16 cellular contexts compared by ENCODE assay signal in the genomic region with DNA sequence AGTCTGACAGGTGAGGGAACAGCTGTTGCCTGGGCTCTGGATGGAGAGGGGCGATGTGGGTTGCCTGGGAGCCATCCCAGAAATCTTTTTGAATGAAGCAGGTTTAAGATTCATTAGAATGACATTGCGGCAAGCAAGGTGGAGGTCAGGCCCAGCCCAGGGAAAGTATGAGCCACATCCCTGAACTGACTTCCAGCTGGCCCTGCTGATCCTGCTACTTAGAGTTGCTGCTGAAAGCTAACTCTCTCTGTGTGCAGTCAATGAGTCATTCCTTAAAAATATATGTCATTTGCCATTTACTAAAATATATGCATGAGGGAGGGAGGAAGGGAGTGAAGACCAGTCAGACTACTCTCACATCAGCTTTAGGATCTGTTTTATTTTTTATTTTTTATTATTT. TPM values are rescaled to one million over a fixed set of nuclear protein-coding genes. Genes with fewer than 3 reads are reported as not detected.
DNase-seq lines count a peak whose midpoint lies in the region; ATAC-seq and TF ChIP-seq lines count a peak whose summit lies in the region.
"Had no signal": no experiment of that assay in that cellular context is flagged by ENCODE, and none has a peak within 500 bp of the region (broad histone marks: within the 10 kb centered on the region; RNA-seq: fewer than 3 reads in every experiment).

No MANE protein-coding gene starts in this region.

- no peaks in the 10 kb centered on the region for H3K27me3 ChIP-seq in KMS-11 (ENCODE audit: insufficient read depth, low read depth)

- no peak overlapping the region for H3K9ac ChIP-seq in KMS-11

- H3K4me1 Mint-ChIP-seq in stimulated activated effector memory CD8-positive, alpha-beta T cell treated with anti-CD3 and anti-CD28 coated beads, Interleukin-12 subunit alpha, Interleukin-12 subunit beta, amount 100 ng/mL, for 72 hours: no peaks in the 10 kb centered on the region

- H2AFZ ChIP-seq in KMS-11 (ENCODE audit: low read depth): no peak overlapping the region

- H3K27ac ChIP-seq in KMS-11: peak overlapping the region; percentile 50; the same call in 1 of the 2 replicates
- H3K27ac ChIP-seq: suprapubic skin had no signal

- H3K4me3 Mint-ChIP-seq in stimulated activated effector memory CD8-positive, alpha-beta T cell treated with anti-CD3 and anti-CD28 coated beads, Interleukin-12 subunit alpha, Interleukin-12 subunit beta, amount 100 ng/mL, for 72 hours: no peak overlapping the region
- H3K4me3 Mint-ChIP-seq: activated T-cell treated with anti-CD3 and anti-CD28 coated beads, Interleukin-2, amount 50 U/mL, for 24 hours; dendritic cell treated with granulocyte-macrophage colony-stimulating factor and Interleukin-4, amounts not matched to agents 40 ng/mL and 50 ng/mL, for 4 days had no signal

- ATAC-seq in GM21528 (IDR thresholded peaks at IDR 0.05; ENCODE audit: low FRiP score, unreplicated experiment): no peak
- no peak for ATAC-seq in stimulated activated effector memory CD8-positive, alpha-beta T cell treated with anti-CD3 and anti-CD28 coated beads, Interleukin-12 subunit alpha, Interleukin-12 subunit beta, amount 100 ng/mL, for 72 hours

- no peaks in the 10 kb centered on the region for H3K79me2 ChIP-seq in KMS-11 (ENCODE audit: insufficient read depth, low read depth)

- no peaks in the 10 kb centered on the region for H3K9me3 Mint-ChIP-seq in stimulated activated effector memory CD8-positive, alpha-beta T cell treated with anti-CD3 and anti-CD28 coated beads, Interleukin-12 subunit alpha, Interleukin-12 subunit beta, amount 100 ng/mL, for 72 hours
- H3K9me3 Mint-ChIP-seq: activated T-cell treated with anti-CD3 and anti-CD28 coated beads, Interleukin-2, amount 50 U/mL, for 24 hours; dendritic cell treated with granulocyte-macrophage colony-stimulating factor and Interleukin-4, amounts not matched to agents 40 ng/mL and 50 ng/mL, for 4 days had no signal

- H3K4me3 ChIP-seq in KMS-11 (IDR thresholded peaks at IDR 0.05; ENCODE audit: insufficient read depth, low read depth, low read length) (no peak overlapping the region), astrocyte of the spinal cord (ENCODE audit: low read depth, low read length) (no peak overlapping the region)
- H3K4me3 ChIP-seq: suprapubic skin had no signal

- no peaks in the 10 kb centered on the region for H4K20me1 ChIP-seq in KMS-11 (ENCODE audit: insufficient read depth)

- no peak overlapping the region for H3K27ac Mint-ChIP-seq in stimulated activated effector memory CD8-positive, alpha-beta T cell treated with anti-CD3 and anti-CD28 coated beads, Interleukin-12 subunit alpha, Interleukin-12 subunit beta, amount 100 ng/mL, for 72 hours
- H3K27ac Mint-ChIP-seq: activated T-cell treated with anti-CD3 and anti-CD28 coated beads, Interleukin-2, amount 50 U/mL, for 24 hours; dendritic cell treated with granulocyte-macrophage colony-stimulating factor and Interleukin-4, amounts not matched to agents 40 ng/mL and 50 ng/mL, for 4 days had no signal

- peaks cover 65% of the 10 kb centered on the region for H3K4me1 ChIP-seq in KMS-11 (ENCODE audit: low read depth, poor library complexity, severe bottlenecking)
- H3K4me1 ChIP-seq: suprapubic skin had no signal

- H3K36me3 ChIP-seq in KMS-11 (ENCODE audit: insufficient read depth): no peaks in the 10 kb centered on the region
- H3K36me3 ChIP-seq: suprapubic skin had no signal

- no peak for TF ChIP-seq CTCF in KMS-11 (conservative IDR thresholded peaks at IDR 0.05; ENCODE audit: low read depth, low read length)
- no peak for TF ChIP-seq CTCF in astrocyte of the spinal cord (IDR thresholded peaks at IDR 0.05; ENCODE audit: low read depth, low read length)

- H3K4me2 ChIP-seq in KMS-11: peak overlapping the region; percentile 76

- no peaks in the 10 kb centered on the region for H3K36me3 Mint-ChIP-seq in stimulated activated effector memory CD8-positive, alpha-beta T cell treated with anti-CD3 and anti-CD28 coated beads, Interleukin-12 subunit alpha, Interleukin-12 subunit beta, amount 100 ng/mL, for 72 hours

- peak; percentile 20 for DNase-seq in ELR (ENCODE audit: low read depth)
- peak; percentile 28 for DNase-seq in astrocyte of the spinal cord (ENCODE audit: low read depth, low spot score)
- DNase-seq in myocyte (ENCODE audit: low read depth): peak; percentile 70
- DNase-seq in SHP77 treated with DMSO at 0.1 percent for 48 hours (lab: John Stamatoyannopoulos, UW): no peak
- DNase-seq in amygdala (lab: John Stamatoyannopoulos, UW): no peak
- DNase-seq in stimulated activated effector memory CD8-positive, alpha-beta T cell treated with anti-CD3 and anti-CD28 coated beads, Interleukin-12 subunit alpha, Interleukin-12 subunit beta, amount 100 ng/mL, for 72 hours (ENCODE audit: low spot score in 2 of 2): no peak
- DNase-seq: activated CD4-positive, alpha-beta T cell treated with anti-CD3 and anti-CD28 coated beads for 48 hours; activated T-cell treated with anti-CD3 and anti-CD28 coated beads, Interleukin-2, amount 50 U/mL, for 24 hours; DMS153; NCI-H1417 treated with DMSO at 0.1 percent for 48 hours; NCI-H345; stimulated activated CD4-positive, alpha-beta T cell treated with anti-CD3 and anti-CD28 coated beads, Interleukin-15, amount 100 ng/mL, for 24 hours had no signal

- in situ Hi-C loops in astrocyte of the spinal cord (cut with HindIII; ENCODE audit: low sequenced_read_pairs): no loop called here

RNA-seq across cellular contexts. Expression of a gene that starts 54.3 kb away (rescaled TPM):
- total RNA-seq in myocyte: 18.7 and 21.4 TPM in 2 replicates
- 9.6 TPM for polyA plus RNA-seq in myocyte (2012)

Comparison
In these comparisons a context has a peak if more than half of its experiments do, and no peak if none do; other contexts are left out.
1. DNase-seq: peak in ELR (single experiment), astrocyte of the spinal cord (single experiment) and myocyte (single experiment); none in SHP77 treated with DMSO at 0.1 percent for 48 hours (single experiment), amygdala (0 of 56) and stimulated activated effector memory CD8-positive, alpha-beta T cell treated with anti-CD3 and anti-CD28 coated beads, Interleukin-12 subunit alpha, Interleukin-12 subunit beta, amount 100 ng/mL, for 72 hours (0 of 2).